Comparison of ENCODE assay signal across 8 cellular contexts in the genomic region with DNA sequence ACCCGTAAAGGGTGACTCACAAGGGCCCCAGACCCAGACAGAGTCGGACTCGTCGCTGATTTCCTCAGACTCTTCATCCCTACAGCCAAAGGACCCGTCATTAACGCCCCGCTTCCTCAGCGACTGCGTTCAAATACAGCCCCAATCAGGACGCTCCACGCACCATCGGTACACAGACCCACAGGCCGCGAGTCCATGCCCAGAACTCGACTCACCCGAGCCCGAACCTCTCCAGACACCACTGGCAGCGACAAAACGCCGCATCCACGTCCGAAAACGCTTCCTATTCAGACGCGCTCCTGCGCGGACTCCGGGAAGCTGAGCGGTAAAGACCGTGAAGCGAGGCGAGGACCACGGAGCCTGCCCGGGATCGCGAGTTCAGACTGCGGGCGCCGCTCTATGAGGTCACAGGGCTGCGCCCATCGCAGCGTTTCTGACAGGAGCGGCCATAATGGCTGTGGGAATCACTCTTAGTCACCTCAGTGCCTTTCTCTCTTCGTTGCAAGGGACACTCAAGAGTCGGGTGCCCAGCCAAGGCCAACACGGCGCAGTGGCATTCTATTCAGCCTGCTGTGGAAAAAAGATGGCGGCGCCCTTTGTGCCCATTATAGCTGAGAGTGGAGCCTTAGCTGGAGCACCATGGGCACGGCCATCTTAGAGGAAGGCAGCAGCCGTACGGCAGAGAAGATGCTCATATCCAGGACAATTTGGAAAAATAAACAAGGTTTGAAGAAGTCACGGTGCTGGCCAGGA. TPM values are rescaled to one million over a fixed set of nuclear protein-coding genes. Genes with fewer than 3 reads are reported as not detected.
DNase-seq lines count a peak whose midpoint lies in the region; ATAC-seq, FAIRE-seq and TF ChIP-seq lines count a peak whose summit lies in the region.

A gene (minus strand): TSS at position 353 of the 753 bp plus-strand sequence. CDS start 2,634 bp downstream, outside the sequence.

- TF ChIP-seq CTCF in fibroblast of mammary gland (conservative IDR thresholded peaks at IDR 0.05; ENCODE audit: control insufficient read depth, insufficient read depth, low read depth, low read length): no peak

- H3K27me3 Mint-ChIP-seq in activated T-helper 2 cell treated with anti-CD3 and anti-CD28 coated beads, Interferon-gamma antibody, Interleukin-2, Interleukin-4, amounts not matched to agents 10 μg/mL and 5 μg/mL and 100 μg/mL, durations not matched to agents 14 hours and 24 hours and 36 hours (ENCODE audit: low read depth): no peaks in the 10 kb centered on the region
- no peaks in the 10 kb centered on the region for H3K27me3 Mint-ChIP-seq in naive thymus-derived CD8-positive, alpha-beta T cell
- H3K27me3 Mint-ChIP-seq in stimulated activated memory B cell treated with anti-CD40 and anti-IgM and Interleukin-4, amounts not matched to agents 10 μg/mL and 1 μg/mL and 100 μg/mL, for 72 hours: no peaks in the 10 kb centered on the region

- peaks cover 80% of the 10 kb centered on the region for H3K36me3 Mint-ChIP-seq in activated T-helper 2 cell treated with anti-CD3 and anti-CD28 coated beads, Interferon-gamma antibody, Interleukin-2, Interleukin-4, amounts not matched to agents 10 μg/mL and 5 μg/mL and 100 μg/mL, durations not matched to agents 14 hours and 24 hours and 36 hours (ENCODE audit: low read depth)
- peaks cover 33 to 68% (median 45%) of the 10 kb centered on the region in 3 donors for H3K36me3 Mint-ChIP-seq in naive thymus-derived CD8-positive, alpha-beta T cell
- peaks cover 60% of the 10 kb centered on the region for H3K36me3 Mint-ChIP-seq in stimulated activated memory B cell treated with anti-CD40 and anti-IgM and Interleukin-4, amounts not matched to agents 10 μg/mL and 1 μg/mL and 100 μg/mL, for 72 hours

- POLR2A ChIA-PET in naive thymus-derived CD8-positive, alpha-beta T cell (lab: Charles Lee): interaction anchor here (0.6 to 1.3 kb wide), 7 partner anchors 10 to 101 kb away, joined by 3 to 13 read pairs (median 5); a partner anchor contains a TSS

- peaks cover 69% of the 10 kb centered on the region for H3K9me3 Mint-ChIP-seq in activated T-helper 2 cell treated with anti-CD3 and anti-CD28 coated beads, Interferon-gamma antibody, Interleukin-2, Interleukin-4, amounts not matched to agents 10 μg/mL and 5 μg/mL and 100 μg/mL, durations not matched to agents 14 hours and 24 hours and 36 hours
- peaks cover 7 to 80% (median 48%) of the 10 kb centered on the region in 9 donors for H3K9me3 Mint-ChIP-seq in naive thymus-derived CD8-positive, alpha-beta T cell
- peaks cover 18% of the 10 kb centered on the region for H3K9me3 Mint-ChIP-seq in stimulated activated memory B cell treated with anti-CD40 and anti-IgM and Interleukin-4, amounts not matched to agents 10 μg/mL and 1 μg/mL and 100 μg/mL, for 72 hours

- DNase-seq in DMS79 (lab: John Stamatoyannopoulos, UW) (peak; percentile 92), RCC 7860 (ENCODE audit: low spot score) (peak; percentile 74), fibroblast of mammary gland (ENCODE audit: low read depth) (peak; percentile 86)
- peak; percentile 67 for DNase-seq in Jurkat, Clone E6-1 (ENCODE audit: low read depth, low spot score)
- DNase-seq in activated T-helper 2 cell treated with anti-CD3 and anti-CD28 coated beads, Interferon-gamma antibody, Interleukin-2, Interleukin-4, amounts not matched to agents 10 μg/mL and 5 μg/mL and 100 μg/mL, durations not matched to agents 14 hours and 24 hours and 36 hours (ENCODE audit: low spot score): peak; percentile 82
- DNase-seq in naive thymus-derived CD8-positive, alpha-beta T cell: peak; percentile 66 to 96 (median 86)

- peak; percentile 64 for ATAC-seq in GM21717 (IDR thresholded peaks at IDR 0.05; ENCODE audit: unreplicated experiment)
- peak; percentile 89 to 91 for ATAC-seq in naive thymus-derived CD8-positive, alpha-beta T cell
- ATAC-seq in stimulated activated memory B cell treated with anti-CD40 and anti-IgM and Interleukin-4, amounts not matched to agents 10 μg/mL and 1 μg/mL and 100 μg/mL, for 72 hours: peak; percentile 98

- peak; percentile 7 for FAIRE-seq in RCC 7860 (lab: Jason Lieb, UNC)

- peak within 1 kb of the TSS; percentile 77 for H3K4me3 ChIP-seq in Jurkat, Clone E6-1 (ENCODE audit: low read length)
- peak within 1 kb of the TSS; percentile 95 for H3K4me3 ChIP-seq in fibroblast of mammary gland (ENCODE audit: control insufficient read depth, low read depth, low read length)

- intact Hi-C loops in activated T-helper 2 cell treated with anti-CD3 and anti-CD28 coated beads, Interferon-gamma antibody, Interleukin-2, Interleukin-4, amounts not matched to agents 10 μg/mL and 5 μg/mL and 100 μg/mL, durations not matched to agents 14 hours and 24 hours and 36 hours (cut with micrococcal nuclease): loop anchor here (1.0 to 10.0 kb wide), 6 partner anchors 20 to 123 kb away; a partner anchor contains a TSS

- peak within 1 kb of the TSS; percentile 93 for H3K27ac Mint-ChIP-seq in activated T-helper 2 cell treated with anti-CD3 and anti-CD28 coated beads, Interferon-gamma antibody, Interleukin-2, Interleukin-4, amounts not matched to agents 10 μg/mL and 5 μg/mL and 100 μg/mL, durations not matched to agents 14 hours and 24 hours and 36 hours
- peak within 1 kb of the TSS; percentile 85 to 100 (median 98) for H3K27ac Mint-ChIP-seq in naive thymus-derived CD8-positive, alpha-beta T cell
- peak within 1 kb of the TSS; percentile 98 for H3K27ac Mint-ChIP-seq in stimulated activated memory B cell treated with anti-CD40 and anti-IgM and Interleukin-4, amounts not matched to agents 10 μg/mL and 1 μg/mL and 100 μg/mL, for 72 hours

- H3K4me3 Mint-ChIP-seq in activated T-helper 2 cell treated with anti-CD3 and anti-CD28 coated beads, Interferon-gamma antibody, Interleukin-2, Interleukin-4, amounts not matched to agents 10 μg/mL and 5 μg/mL and 100 μg/mL, durations not matched to agents 14 hours and 24 hours and 36 hours (ENCODE audit: low read depth): peak within 1 kb of the TSS; percentile 92
- peak within 1 kb of the TSS; percentile 86 to 97 (median 92) for H3K4me3 Mint-ChIP-seq in naive thymus-derived CD8-positive, alpha-beta T cell
- H3K4me3 Mint-ChIP-seq in stimulated activated memory B cell treated with anti-CD40 and anti-IgM and Interleukin-4, amounts not matched to agents 10 μg/mL and 1 μg/mL and 100 μg/mL, for 72 hours: peak within 1 kb of the TSS; percentile 94

- H3K4me1 Mint-ChIP-seq in activated T-helper 2 cell treated with anti-CD3 and anti-CD28 coated beads, Interferon-gamma antibody, Interleukin-2, Interleukin-4, amounts not matched to agents 10 μg/mL and 5 μg/mL and 100 μg/mL, durations not matched to agents 14 hours and 24 hours and 36 hours (ENCODE audit: low read depth): peaks cover 11% of the 10 kb centered on the region
- peaks cover 17 to 35% (median 27%) of the 10 kb centered on the region in 4 donors for H3K4me1 Mint-ChIP-seq in naive thymus-derived CD8-positive, alpha-beta T cell
- H3K4me1 Mint-ChIP-seq in stimulated activated memory B cell treated with anti-CD40 and anti-IgM and Interleukin-4, amounts not matched to agents 10 μg/mL and 1 μg/mL and 100 μg/mL, for 72 hours: peaks cover 25% of the 10 kb centered on the region

RNA-seq across cellular contexts. Expression of the gene that starts here (rescaled TPM):
- polyA plus RNA-seq in Jurkat, Clone E6-1 (2012; ENCODE audit: insufficient read depth, insufficient read length): 3.5 TPM
- 9.2 and 9.6 TPM in 2 replicates for total RNA-seq in activated T-helper 2 cell treated with anti-CD3 and anti-CD28 coated beads, Interferon-gamma antibody, Interleukin-2, Interleukin-4, amounts not matched to agents 10 μg/mL and 5 μg/mL and 100 μg/mL, durations not matched to agents 14 hours and 24 hours and 36 hours
- 10 to 100 TPM; 13.4 to 13.8 TPM for total RNA-seq in naive thymus-derived CD8-positive, alpha-beta T cell
- polyA plus RNA-seq in naive thymus-derived CD8-positive, alpha-beta T cell: 1 to 10 TPM; 1.8 to 8.5 (median 3.1) TPM

Comparison
In these comparisons a context has a peak if more than half of its experiments do, and no peak if none do; other contexts are left out.
1. Peak in every context shown above with its lines: DNase-seq, ATAC-seq and H3K4me3 ChIP-seq.